In the genomic region with DNA sequence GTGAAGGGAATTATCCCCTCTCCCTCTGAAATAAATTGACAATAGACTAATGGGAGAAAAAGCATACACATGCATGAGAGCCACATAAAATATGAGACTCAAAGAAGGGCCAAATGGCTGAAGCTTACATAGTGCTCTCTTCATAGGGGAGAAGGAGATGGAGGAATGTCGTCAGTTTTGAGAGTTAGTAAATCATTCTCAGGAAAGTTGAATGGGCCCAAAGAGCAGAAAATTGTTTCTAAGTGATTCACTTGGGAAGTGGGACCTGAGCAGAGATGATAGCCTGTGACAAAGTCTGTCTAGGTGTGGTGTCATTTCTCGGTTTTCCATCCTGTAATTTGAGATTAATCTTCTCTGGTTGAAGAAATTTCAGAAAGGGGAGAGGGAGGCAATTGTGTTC, we compare ENCODE assay signal across 1 cellular context.
TF ChIP-seq lines count a peak whose summit lies in the region.

No MANE protein-coding gene starts in this region.

TF ChIP-seq in HepG2, 621 proteins besides CTCF, POLR2A, EP300 and RAD21:
- TF ChIP-seq FOSL2 (CRISPR knock-in tag; IDR thresholded peaks at IDR 0.05) (0 out of 2 replicates have a peak, but pooled peaks have one; percentile 17), NCOA5 (CRISPR knock-in tag; IDR thresholded peaks at IDR 0.05) (no peak), CREB1 (IDR thresholded peaks at IDR 0.05) (no peak), CREB1 (CRISPR knock-in tag; IDR thresholded peaks at IDR 0.05) (peak; percentile 29; the same call in 1 of the 2 replicates)
